10 cellular contexts compared by ENCODE assay signal in genomic region chr10:131094406-131095108, GRCh38.
DNase-seq lines count a peak whose midpoint lies in the region; ATAC-seq and TF ChIP-seq lines count a peak whose summit lies in the region.
"Had no signal": no experiment of that assay in that cellular context is flagged by ENCODE, and none has a peak within 500 bp of the region (broad histone marks: within the 10 kb centered on the region; RNA-seq: fewer than 3 reads in every experiment).

No MANE protein-coding gene starts in this region.

- 21 to 27% methylated on average over 13 to 16 of the region's 16 CpGs for WGBS in tibial nerve, 2 donors

- intact Hi-C loops in activated CD4-positive, alpha-beta T cell treated with anti-CD3 and anti-CD28 coated beads, Interleukin-2, amount 10 ng/mL, durations not matched to agents 24 days and 14 days (cut with micrococcal nuclease): no loop called here

- no peak for ATAC-seq in HG03354 (IDR thresholded peaks at IDR 0.05; ENCODE audit: poor library complexity, severe bottlenecking, unreplicated experiment)
- ATAC-seq in GM21528 (IDR thresholded peaks at IDR 0.05; ENCODE audit: low FRiP score, unreplicated experiment): no peak

- no peaks in the 10 kb centered on the region for H3K9me3 ChIP-seq in tibial nerve

- H3K27ac Mint-ChIP-seq in activated CD4-positive, alpha-beta T cell treated with anti-CD3 and anti-CD28 coated beads, Interleukin-2, amount 10 ng/mL, durations not matched to agents 24 days and 14 days: peak overlapping the region; percentile 29

- TF ChIP-seq POLR2A in tibial nerve (IDR thresholded peaks at IDR 0.05): no peak

- no peaks in the 10 kb centered on the region for H3K36me3 Mint-ChIP-seq in activated CD4-positive, alpha-beta T cell treated with anti-CD3 and anti-CD28 coated beads, Interleukin-2, amount 10 ng/mL, durations not matched to agents 24 days and 14 days (ENCODE audit: low read depth)

- DNase-seq in activated CD4-positive, alpha-beta T cell treated with anti-CD3 and anti-CD28 coated beads, Interleukin-2, amount 10 ng/mL, durations not matched to agents 24 days and 14 days: no peak
- DNase-seq in activated CD4-positive, alpha-beta T cell treated with anti-CD3 and anti-CD28 coated beads for 4 hours: no peak
- DNase-seq in SHP77 treated with DMSO at 0.1 percent for 48 hours (lab: John Stamatoyannopoulos, UW) (peak; percentile 19), islet precursor cell (peak; percentile 95), tibial nerve (ENCODE audit: low spot score in 2 of 2) (peak; percentile 25 to 27)
- DNase-seq in stimulated activated CD4-positive, alpha-beta T cell treated with anti-CD3 and anti-CD28 coated beads, Interleukin-2, amount 100 ng/mL, for 48 hours: no peak
- DNase-seq: activated effector memory CD4-positive, alpha-beta T cell treated with Interleukin-2 at 50 U/mL for 16 hours; NCI-H2227 treated with DMSO at 0.1 percent for 48 hours had no signal

- no peak for TF ChIP-seq CTCF in tibial nerve (IDR thresholded peaks at IDR 0.05)

- no peak overlapping the region for H3K4me3 ChIP-seq in tibial nerve

- H3K27ac ChIP-seq in tibial nerve: peak overlapping the region in 1 of 4 donors; percentile 59

- no peaks in the 10 kb centered on the region for H3K36me3 ChIP-seq in tibial nerve

- H3K4me1 ChIP-seq in tibial nerve: peaks cover 0 to 14% (median 0%) of the 10 kb centered on the region in 4 donors

- no peak for TF ChIP-seq EP300 in tibial nerve (IDR thresholded peaks at IDR 0.05)

- H3K4me1 Mint-ChIP-seq in activated CD4-positive, alpha-beta T cell treated with anti-CD3 and anti-CD28 coated beads, Interleukin-2, amount 10 ng/mL, durations not matched to agents 24 days and 14 days: no peaks in the 10 kb centered on the region

- H3K27me3 ChIP-seq in tibial nerve: no peaks in the 10 kb centered on the region

- no peaks in the 10 kb centered on the region for H3K9me3 Mint-ChIP-seq in activated CD4-positive, alpha-beta T cell treated with anti-CD3 and anti-CD28 coated beads, Interleukin-2, amount 10 ng/mL, durations not matched to agents 24 days and 14 days

- no peak overlapping the region for H3K4me3 Mint-ChIP-seq in activated CD4-positive, alpha-beta T cell treated with anti-CD3 and anti-CD28 coated beads, Interleukin-2, amount 10 ng/mL, durations not matched to agents 24 days and 14 days

- H3K27me3 Mint-ChIP-seq in activated CD4-positive, alpha-beta T cell treated with anti-CD3 and anti-CD28 coated beads, Interleukin-2, amount 10 ng/mL, durations not matched to agents 24 days and 14 days: no peaks in the 10 kb centered on the region

Comparison
In these comparisons a context has a peak if more than half of its experiments do, and no peak if none do; other contexts are left out.
1. DNase-seq: peak in SHP77 treated with DMSO at 0.1 percent for 48 hours (single experiment), islet precursor cell (single experiment) and tibial nerve (2 of 2); none in activated CD4-positive, alpha-beta T cell treated with anti-CD3 and anti-CD28 coated beads, Interleukin-2, amount 10 ng/mL, durations not matched to agents 24 days and 14 days (single experiment), activated CD4-positive, alpha-beta T cell treated with anti-CD3 and anti-CD28 coated beads for 4 hours (0 of 2) and stimulated activated CD4-positive, alpha-beta T cell treated with anti-CD3 and anti-CD28 coated beads, Interleukin-2, amount 100 ng/mL, for 48 hours (0 of 2).